16 cellular contexts compared by ENCODE assay signal in genomic region chr14:104368751-104369100, GRCh38.
"Had no signal": no experiment of that assay in that cellular context is flagged by ENCODE, and none has a peak within 500 bp of the region (broad histone marks: within the 10 kb centered on the region; RNA-seq: fewer than 3 reads in every experiment).

No MANE protein-coding gene starts in this region.

- H3K36me3 ChIP-seq: heart right ventricle, left lung, stomach, thoracic aorta, transverse colon had no signal

- DNase-seq: effector memory CD4-positive, alpha-beta T cell; hypothalamus; mammary epithelial cell; naive thymus-derived CD4-positive, alpha-beta T cell; nephron progenitor cell; small intestine; stimulated activated CD4-positive, alpha-beta T cell treated with anti-CD3 and anti-CD28 coated beads, Interleukin-12 subunit alpha, Interleukin-12 subunit beta, amount 100 ng/mL, for 4 hours; stimulated activated naive CD4-positive, alpha-beta T cell; stomach; substantia nigra; transverse colon had no signal

- H3K4me3 ChIP-seq: heart right ventricle, left lung, stomach, thoracic aorta, transverse colon had no signal

- H3K27ac ChIP-seq: heart right ventricle, left lung, stomach, thoracic aorta, transverse colon had no signal

- H3K4me1 ChIP-seq: heart right ventricle, left lung, transverse colon had no signal

- ATAC-seq: esophagus mucosa; heart right ventricle; left lung; naive thymus-derived CD4-positive, alpha-beta T cell; right cardiac atrium had no signal

- H3K9me3 ChIP-seq: left lung, stomach, thoracic aorta, transverse colon had no signal
